8 cellular contexts compared by ENCODE assay signal in the genomic region with DNA sequence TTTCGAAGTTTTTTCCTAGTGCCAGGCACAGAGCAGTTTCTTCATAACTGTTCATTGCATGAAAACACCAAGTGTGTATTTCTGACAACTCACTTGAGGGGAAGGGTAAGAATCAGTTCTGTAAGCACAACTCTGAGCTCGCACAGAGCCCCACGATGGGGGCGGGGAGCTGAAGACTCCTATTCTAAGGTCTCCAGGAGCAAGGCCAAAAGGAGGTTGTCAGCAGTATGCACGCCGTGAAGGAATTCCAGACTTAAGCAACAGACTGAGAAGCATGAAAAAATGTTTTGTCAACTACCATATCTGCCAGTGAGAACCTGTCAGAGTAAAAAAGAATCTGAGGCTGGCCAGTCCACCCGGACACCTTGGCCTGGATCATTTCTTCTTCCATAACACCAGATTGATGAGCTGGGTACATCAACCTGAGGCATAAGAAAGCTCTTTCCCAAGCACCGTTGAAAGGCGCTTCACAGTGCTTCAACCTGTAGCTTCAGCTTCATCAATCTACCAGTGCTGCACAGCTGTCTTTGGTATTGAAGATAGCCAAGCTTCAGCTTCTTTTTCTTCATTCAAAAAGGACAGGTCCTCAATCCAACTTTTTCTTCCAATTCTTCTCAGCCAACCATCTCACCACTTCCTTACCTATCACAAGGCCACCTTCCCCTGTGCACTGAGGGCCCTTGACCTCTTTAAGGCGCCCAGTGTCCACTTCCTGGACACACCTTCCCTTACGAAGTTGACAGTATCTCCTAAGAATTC. TPM values are rescaled to one million over a fixed set of nuclear protein-coding genes. Genes with fewer than 3 reads are reported as not detected.
A peak's percentile ranks its signal among the peaks of the same experiment; 100 is the strongest.
DNase-seq lines count a peak whose midpoint lies in the region; FAIRE-seq and TF ChIP-seq lines count a peak whose summit lies in the region.

No MANE protein-coding gene starts in this region.

- H3K9me3 ChIP-seq in HUES6 (ENCODE audit: control insufficient read depth, insufficient read depth, low read depth, low read length) (no peaks in the 10 kb centered on the region), adrenal gland (replicated peaks in 1 of 3) (no peaks in the 10 kb centered on the region), iPS-18a (ENCODE audit: control insufficient read depth, low read depth, low read length) (no peaks in the 10 kb centered on the region), spleen (no peaks in the 10 kb centered on the region), WERI-Rb-1 (ENCODE audit: severe bottlenecking) (no peaks in the 10 kb centered on the region), BE2C (no peaks in the 10 kb centered on the region), small intestine (ENCODE audit: control insufficient read depth, low read depth) (no peaks in the 10 kb centered on the region)

- TF ChIP-seq POLR2A in adrenal gland (IDR thresholded peaks at IDR 0.05) (no peak), spleen (IDR thresholded peaks at IDR 0.05) (no peak)

- no peak overlapping the region for H3K9ac ChIP-seq in HUES6 (ENCODE audit: low read length)
- H3K9ac ChIP-seq in iPS-18a (ENCODE audit: low read length) = no peak overlapping the region

- no peak for FAIRE-seq in small intestine (lab: Jason Lieb, UNC)

- TF ChIP-seq CTCF in adrenal gland (IDR thresholded peaks at IDR 0.05) = no peak
- no peak for TF ChIP-seq CTCF in spleen (IDR thresholded peaks at IDR 0.05 in 8 of 11, conservative IDR thresholded peaks at IDR 0.05 in 3 of 11)
- no peak for TF ChIP-seq CTCF in WERI-Rb-1 (IDR thresholded peaks at IDR 0.05; ENCODE audit: low read depth, low read length)
- TF ChIP-seq CTCF in GM10266 (IDR thresholded peaks at IDR 0.05; ENCODE audit: control insufficient read depth, insufficient read depth, low read depth, missing control alignments) = no peak
- TF ChIP-seq CTCF in BE2C (IDR thresholded peaks at IDR 0.05; ENCODE audit: low read depth, low read length) = no peak

- H3K27me3 ChIP-seq in HUES6 (ENCODE audit: control insufficient read depth, insufficient read depth, low read length) (peaks cover 7% of the 10 kb centered on the region; the same call in 1 of the 2 replicates), adrenal gland (no peaks in the 10 kb centered on the region), iPS-18a (ENCODE audit: control insufficient read depth, insufficient read depth, low read length) (peaks cover 15% of the 10 kb centered on the region), spleen (replicated peaks in 1 of 7) (peaks cover 0 to 4% (median 0%) of the 10 kb centered on the region in 7 donors), WERI-Rb-1 (ENCODE audit: insufficient read depth, low read depth, severe bottlenecking) (no peaks in the 10 kb centered on the region), BE2C (no peaks in the 10 kb centered on the region), small intestine (ENCODE audit: control insufficient read depth in 2 of 2, insufficient read depth in 2 of 2, low read length in 2 of 2) (no peaks in the 10 kb centered on the region)

- H3K4me3 ChIP-seq in HUES6 (ENCODE audit: low read depth, low read length) (peak overlapping the region; percentile 73), adrenal gland (peak overlapping the region in 1 of 4 donors; percentile 92), iPS-18a (ENCODE audit: low read length) (peak overlapping the region; percentile 74), spleen (no peak overlapping the region), WERI-Rb-1 (ENCODE audit: low read depth, low read length) (no peak overlapping the region), BE2C (ENCODE audit: low read depth, low read length) (no peak overlapping the region; the same call in 1 of the 2 replicates), small intestine (ENCODE audit: low read depth in 1 of 2, low read length in 2 of 2) (no peak overlapping the region)

- peaks cover 21% of the 10 kb centered on the region for H3K4me1 ChIP-seq in HUES6 (ENCODE audit: control insufficient read depth, insufficient read depth, low read length)
- H3K4me1 ChIP-seq in adrenal gland (replicated peaks in 1 of 2) = peaks cover 18 to 49% of the 10 kb centered on the region in 2 donors
- H3K4me1 ChIP-seq in iPS-18a (ENCODE audit: control insufficient read depth, low read depth, low read length) = peaks cover 19% of the 10 kb centered on the region
- H3K4me1 ChIP-seq in spleen = peaks cover 7 to 56% (median 32%) of the 10 kb centered on the region in 6 donors
- peaks cover 3% of the 10 kb centered on the region for H3K4me1 ChIP-seq in BE2C
- peaks cover 0 to 3% of the 10 kb centered on the region in 2 donors for H3K4me1 ChIP-seq in small intestine (ENCODE audit: control insufficient read depth in 2 of 2, insufficient read depth in 1 of 2, low read depth in 1 of 2, low read length in 1 of 2)

- 40 to 59% (median 52%) methylated on average over 11 of the region's 11 CpGs for WGBS in adrenal gland, 4 donors
- 77 to 82% (median 78%) methylated on average over 11 of the region's 11 CpGs for WGBS in spleen, 5 donors
- WGBS in small intestine, 3 donors = 73 to 81% (median 81%) methylated on average over 11 of the region's 11 CpGs

- intact Hi-C loops in adrenal gland (cut with DNase I) = no loop called here
- intact Hi-C loops in spleen (cut with DNase I; ENCODE audit: low total_unique reads) = loop anchor here (10.0 kb wide), 1 partner anchor 80 kb away; a partner anchor contains a TSS

- H3K36me3 ChIP-seq in HUES6 (ENCODE audit: control insufficient read depth, insufficient read depth, low read length) (peaks cover 11% of the 10 kb centered on the region), adrenal gland (replicated peaks in 1 of 2) (peaks cover 0 to 5% of the 10 kb centered on the region in 2 donors), iPS-18a (ENCODE audit: control insufficient read depth, low read depth, low read length) (peaks cover 6% of the 10 kb centered on the region), spleen (peaks cover 0 to 6% (median 2%) of the 10 kb centered on the region in 6 donors), WERI-Rb-1 (peaks cover 36% of the 10 kb centered on the region), BE2C (peaks cover 10% of the 10 kb centered on the region), small intestine (ENCODE audit: control insufficient read depth in 2 of 2, insufficient read depth in 2 of 2, low read length in 2 of 2) (peaks cover 0 to 3% of the 10 kb centered on the region in 2 donors)

- DNase-seq in adrenal gland (peak in 6 of 7 donors; percentile 47 to 78 (median 54)), spleen (peak; percentile 74), WERI-Rb-1 (no peak), GM10266 (ENCODE audit: extremely low spot score) (no peak), BE2C (no peak), small intestine (no peak)

- H3K27ac ChIP-seq in HUES6 (ENCODE audit: low read depth, low read length) (no peak overlapping the region), adrenal gland (peak overlapping the region; percentile 66 to 96 (median 91)), iPS-18a (ENCODE audit: low read length) (no peak overlapping the region), spleen (peak overlapping the region; percentile 84 to 91 (median 88)), WERI-Rb-1 (no peak overlapping the region), small intestine (ENCODE audit: low read depth in 1 of 2, low read length in 1 of 2) (peak overlapping the region in 1 of 2 donors; percentile 21)

RNA-seq across cellular contexts. Expression of a gene that starts 1.1 kb away (rescaled TPM):
- 100 to 1,000 TPM; 182 to 817 (median 463) TPM for total RNA-seq in adrenal gland
- polyA plus RNA-seq in adrenal gland = 100 to 1,000 TPM; 280 to 429 (median 282) TPM
- 10 to 100 TPM; 26.2 to 43.2 (median 37.3) TPM for total RNA-seq in spleen
- polyA plus RNA-seq in spleen = 10 to 100 TPM; 14.6 to 41.6 (median 21.0) TPM
- polyA plus RNA-seq in BE2C (2012; ENCODE audit: insufficient read depth, insufficient read length, low read depth) = 9.8 TPM
- 10 to 100 TPM in 2 of 3 donors, 1 to 10 TPM in 1; 7.8 to 26.6 (median 23.5) TPM for polyA plus RNA-seq in small intestine

Comparison
In these comparisons a context has a peak if more than half of its experiments do, and no peak if none do; other contexts are left out.
1. H3K27ac ChIP-seq: peak in adrenal gland (5 of 5) and spleen (8 of 8); none in HUES6 (single experiment), iPS-18a (single experiment) and WERI-Rb-1 (single experiment).
2. H3K4me3 ChIP-seq: peak in HUES6 (single experiment) and iPS-18a (single experiment); none in spleen (0 of 8), WERI-Rb-1 (single experiment), BE2C (single experiment) and small intestine (0 of 2).
3. DNase-seq: peak in adrenal gland (6 of 7) and spleen (single experiment); none in WERI-Rb-1 (single experiment), GM10266 (single experiment), BE2C (single experiment) and small intestine (single experiment).
4. RNA of a gene that starts 1.1 kb away (polyA plus RNA-seq): 280 to 429 TPM in adrenal gland; 7.8 to 26.6 TPM in small intestine and 14.6 to 41.6 TPM in spleen; every median in the first group is over 4 times any median in the second.